ENCODE assay signal across 8 cellular contexts in the genomic region with DNA sequence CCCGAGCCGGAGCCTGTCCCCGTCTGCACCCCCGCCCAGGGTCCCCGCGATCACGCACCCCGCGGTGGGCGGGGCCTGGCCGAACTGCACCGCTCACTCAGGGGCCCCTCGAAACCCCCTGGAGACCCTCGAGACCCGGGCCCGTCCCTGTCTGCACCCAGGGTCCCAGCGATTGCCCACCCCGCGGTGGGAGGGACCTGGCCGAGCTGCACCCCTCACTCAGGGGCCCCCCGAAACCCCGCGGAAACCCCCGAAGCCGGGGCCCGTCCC. TPM values are rescaled to one million over a fixed set of nuclear protein-coding genes. Genes with fewer than 3 reads are reported as not detected.
DNase-seq lines count a peak whose midpoint lies in the region; ATAC-seq, FAIRE-seq and TF ChIP-seq lines count a peak whose summit lies in the region.

No MANE protein-coding gene starts in this region.

- H3K36me3 ChIP-seq in heart right ventricle: no peaks in the 10 kb centered on the region
- no peaks in the 10 kb centered on the region for H3K36me3 ChIP-seq in small intestine (ENCODE audit: control insufficient read depth in 2 of 2, insufficient read depth in 2 of 2, low read length in 2 of 2)

- H3K4me3 ChIP-seq in heart right ventricle (peak overlapping the region; percentile 71 to 99 (median 91)), small intestine (ENCODE audit: low read depth in 1 of 2, low read length in 2 of 2) (peak overlapping the region; percentile 89 to 94)

- peaks cover 9% of the 10 kb centered on the region for H3K36me3 Mint-ChIP-seq in activated naive CD4-positive, alpha-beta T cell treated with anti-CD3 and anti-CD28 coated beads for 36 hours (ENCODE audit: low read depth)
- H3K36me3 Mint-ChIP-seq in T-helper 17 cell (ENCODE audit: low read depth): no peaks in the 10 kb centered on the region

- TF ChIP-seq CTCF in heart right ventricle (IDR thresholded peaks at IDR 0.05): no peak

- 0% methylated on average over 20 to 26 of the region's 26 CpGs for WGBS in heart right ventricle, 2 donors
- 0 to 2% (median 1%) methylated on average over 21 to 26 of the region's 26 CpGs for WGBS in small intestine, 3 donors

- H3K9me3 ChIP-seq in T-helper 17 cell (ENCODE audit: control insufficient read depth, low read length, poor library complexity, severe bottlenecking) (no peaks in the 10 kb centered on the region), heart right ventricle (no peaks in the 10 kb centered on the region), small intestine (ENCODE audit: control insufficient read depth, low read depth) (no peaks in the 10 kb centered on the region)

- FAIRE-seq in small intestine (lab: Jason Lieb, UNC): no peak

- no peaks in the 10 kb centered on the region for H3K27me3 Mint-ChIP-seq in activated naive CD4-positive, alpha-beta T cell treated with anti-CD3 and anti-CD28 coated beads for 36 hours (ENCODE audit: low read depth)
- H3K27me3 Mint-ChIP-seq in T-helper 17 cell: no peaks in the 10 kb centered on the region

- H3K4me1 Mint-ChIP-seq in activated naive CD4-positive, alpha-beta T cell treated with anti-CD3 and anti-CD28 coated beads for 36 hours (ENCODE audit: low read depth): peaks cover 29% of the 10 kb centered on the region
- peaks cover 19% of the 10 kb centered on the region for H3K4me1 Mint-ChIP-seq in T-helper 17 cell

- H3K9me3 Mint-ChIP-seq in activated naive CD4-positive, alpha-beta T cell treated with anti-CD3 and anti-CD28 coated beads for 36 hours: no peaks in the 10 kb centered on the region

- H3K27ac Mint-ChIP-seq in activated naive CD4-positive, alpha-beta T cell treated with anti-CD3 and anti-CD28 coated beads for 36 hours: peak overlapping the region; percentile 87
- peak overlapping the region; percentile 89 for H3K27ac Mint-ChIP-seq in T-helper 17 cell

- no peak for DNase-seq in activated naive CD4-positive, alpha-beta T cell treated with anti-CD3 and anti-CD28 coated beads for 36 hours
- no peak for DNase-seq in activated naive CD4-positive, alpha-beta T cell treated with anti-CD3 and anti-CD28 coated beads, Interleukin-2, amount 50 U/mL, for 16 hours
- no peak for DNase-seq in T-helper 17 cell
- peak in 1 of 2 donors; percentile 38 for DNase-seq in heart right ventricle
- no peak for DNase-seq in small intestine
- no peak for DNase-seq in SHP77 (lab: John Stamatoyannopoulos, UW)
- no peak for DNase-seq in GM19238 (ENCODE audit: insufficient read length, low spot score)

- peak overlapping the region; percentile 86 for H3K4me3 Mint-ChIP-seq in activated naive CD4-positive, alpha-beta T cell treated with anti-CD3 and anti-CD28 coated beads for 36 hours
- peak overlapping the region; percentile 87 for H3K4me3 Mint-ChIP-seq in T-helper 17 cell

- CTCF ChIA-PET in activated naive CD4-positive, alpha-beta T cell treated with anti-CD3 and anti-CD28 coated beads for 36 hours (lab: Charles Lee): no interaction called here

- intact Hi-C loops in activated naive CD4-positive, alpha-beta T cell treated with anti-CD3 and anti-CD28 coated beads for 36 hours (cut with micrococcal nuclease): loop anchor here (2.0 kb wide), 1 partner anchor 21 kb away; a partner anchor contains a TSS
- intact Hi-C loops in heart right ventricle (cut with DNase I): no loop called here

- H3K27ac ChIP-seq in heart right ventricle (peak overlapping the region in 8 of 10 donors; percentile 41 to 78 (median 60)), small intestine (ENCODE audit: low read depth in 1 of 2, low read length in 1 of 2) (no peak overlapping the region)

- no peak for ATAC-seq in T-helper 17 cell
- ATAC-seq in heart right ventricle: peak in 1 of 8 donors; percentile 2
- ATAC-seq in HG03571 (IDR thresholded peaks at IDR 0.05; ENCODE audit: unreplicated experiment): no peak

- H3K27me3 ChIP-seq in heart right ventricle: no peaks in the 10 kb centered on the region
- no peaks in the 10 kb centered on the region for H3K27me3 ChIP-seq in small intestine (ENCODE audit: control insufficient read depth in 2 of 2, insufficient read depth in 2 of 2, low read length in 2 of 2)

- H3K4me1 ChIP-seq in heart right ventricle: peaks cover 5 to 20% (median 15%) of the 10 kb centered on the region in 9 donors
- peaks cover 2 to 5% of the 10 kb centered on the region in 2 donors for H3K4me1 ChIP-seq in small intestine (ENCODE audit: control insufficient read depth in 2 of 2, insufficient read depth in 1 of 2, low read depth in 1 of 2, low read length in 1 of 2)

RNA-seq across cellular contexts. Expression of a gene that starts 0.5 kb away (rescaled TPM):
- total RNA-seq in activated naive CD4-positive, alpha-beta T cell treated with anti-CD3 and anti-CD28 coated beads for 36 hours: 100 to 1,000 TPM in 1 of 2 experiments, 10 to 100 TPM in 1; 97.7 to 101 TPM
- total RNA-seq in T-helper 17 cell: 10 to 100 TPM; 13.1 to 16.0 TPM
- 10 to 100 TPM in 6 of 10 donors, 1 to 10 TPM in 4; 7.5 to 21.2 (median 10.1) TPM for total RNA-seq in heart right ventricle
- polyA plus RNA-seq in heart right ventricle: 10 to 100 TPM in 1 of 2 donors, 1 to 10 TPM in 1; 9.1 to 18.8 TPM
- 10 to 100 TPM in 1 of 3 donors, 1 to 10 TPM in 2; 7.3 to 69.3 (median 9.8) TPM for polyA plus RNA-seq in small intestine

RNA-seq across cellular contexts. Expression of a gene that starts 19.7 kb away (rescaled TPM):
- total RNA-seq in activated naive CD4-positive, alpha-beta T cell treated with anti-CD3 and anti-CD28 coated beads for 36 hours: 100 to 1,000 TPM; 107 to 112 TPM
- 100 to 1,000 TPM; 120 to 135 TPM for total RNA-seq in T-helper 17 cell
- total RNA-seq in heart right ventricle: 100 to 1,000 TPM in 2 of 10 donors, 10 to 100 TPM in 8; 19.6 to 297 (median 31.3) TPM
- 10 to 100 TPM; 81.4 to 95.2 TPM for polyA plus RNA-seq in heart right ventricle
- 10 to 100 TPM; 12.1 to 40.4 (median 17.8) TPM for polyA plus RNA-seq in small intestine

RNA-seq across cellular contexts. Expression of a gene that starts 28.9 kb away (rescaled TPM):
- total RNA-seq in activated naive CD4-positive, alpha-beta T cell treated with anti-CD3 and anti-CD28 coated beads for 36 hours: 10 to 100 TPM; 67.3 to 70.8 TPM
- 10 to 100 TPM; 22.3 to 27.8 TPM for total RNA-seq in T-helper 17 cell
- 10 to 100 TPM; 54.2 to 94.2 (median 64.9) TPM for total RNA-seq in heart right ventricle
- polyA plus RNA-seq in heart right ventricle: 100 to 1,000 TPM in 1 of 2 donors, 10 to 100 TPM in 1; 79.6 to 116 TPM
- 100 to 1,000 TPM in 2 of 3 donors, 10 to 100 TPM in 1; 93.2 to 160 (median 107) TPM for polyA plus RNA-seq in small intestine

Comparison
In these comparisons a context has a peak if more than half of its experiments do, and no peak if none do; other contexts are left out.
1. H3K27ac ChIP-seq: peak in heart right ventricle (8 of 10); none in small intestine (0 of 2).
2. RNA of a gene that starts 0.5 kb away (total RNA-seq): 97.7 to 101 TPM in activated naive CD4-positive, alpha-beta T cell treated with anti-CD3 and anti-CD28 coated beads for 36 hours; 13.1 to 16.0 TPM in T-helper 17 cell and 7.5 to 21.2 TPM in heart right ventricle; every median in the first group is over 4 times any median in the second.